Comparison of ENCODE assay signal across 27 cellular contexts in the genomic region with DNA sequence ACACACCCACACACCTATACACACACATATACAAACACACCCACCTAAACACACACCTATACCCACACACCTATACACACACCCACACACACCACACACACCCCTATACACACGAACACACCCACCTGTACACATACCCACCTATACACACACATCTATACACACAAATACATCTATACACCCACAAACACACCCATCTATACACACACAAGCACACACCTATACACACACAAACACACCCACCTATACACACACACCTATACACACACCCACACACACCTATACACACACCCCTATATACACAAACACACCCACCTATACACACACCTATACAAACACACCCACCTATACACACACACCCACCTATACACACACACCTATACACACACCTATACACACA.
"Had no signal": no experiment of that assay in that cellular context is flagged by ENCODE, and none has a peak within 500 bp of the region (broad histone marks: within the 10 kb centered on the region; RNA-seq: fewer than 3 reads in every experiment).

No MANE protein-coding gene starts in this region.

- ATAC-seq: foreskin keratinocyte; gastroesophageal sphincter; heart left ventricle; left lobe of liver; psoas muscle; right cardiac atrium; stimulated activated effector memory CD8-positive, alpha-beta T cell treated with anti-CD3 and anti-CD28 coated beads, Interleukin-12 subunit alpha, Interleukin-12 subunit beta, amount 100 ng/mL, for 72 hours had no signal

- H3K36me3 ChIP-seq: colonic mucosa, esophagus muscularis mucosa, gastroesophageal sphincter, heart left ventricle, ovary, sigmoid colon, stomach, tibial artery had no signal

- H3K27me3 ChIP-seq: colonic mucosa, esophagus muscularis mucosa, heart left ventricle, hepatocyte, ovary, sigmoid colon, stomach had no signal

- H3K4me1 ChIP-seq: colonic mucosa, foreskin keratinocyte, heart left ventricle, psoas muscle, sigmoid colon, tibial artery had no signal

- H2AFZ ChIP-seq: hepatocyte had no signal

- H3K79me2 ChIP-seq: hepatocyte had no signal

- H3K4me3 ChIP-seq: colonic mucosa, esophagus muscularis mucosa, gastroesophageal sphincter, heart left ventricle, hepatocyte, lung, ovary, psoas muscle, sigmoid colon, stomach, tibial artery had no signal

- H3K27ac ChIP-seq: colonic mucosa, esophagus muscularis mucosa, foreskin keratinocyte, gastroesophageal sphincter, heart left ventricle, hepatocyte, ovary, psoas muscle, sigmoid colon, stomach, tibial artery had no signal

- H3K9me3 ChIP-seq: colonic mucosa, esophagus muscularis mucosa, gastroesophageal sphincter, heart left ventricle, ovary, psoas muscle, sigmoid colon, stomach, tibial artery had no signal

- FAIRE-seq: endothelial cell of umbilical vein, kidney had no signal

- H3K4me1 Mint-ChIP-seq: memory B cell; nephron; stimulated activated effector memory CD8-positive, alpha-beta T cell treated with anti-CD3 and anti-CD28 coated beads, Interleukin-12 subunit alpha, Interleukin-12 subunit beta, amount 100 ng/mL, for 72 hours had no signal

- H3K9me3 Mint-ChIP-seq: dendritic cell treated with granulocyte-macrophage colony-stimulating factor and Interleukin-4, amounts not matched to agents 40 ng/mL and 50 ng/mL, for 4 days; memory B cell; nephron; stimulated activated effector memory CD8-positive, alpha-beta T cell treated with anti-CD3 and anti-CD28 coated beads, Interleukin-12 subunit alpha, Interleukin-12 subunit beta, amount 100 ng/mL, for 72 hours; type B pancreatic cell had no signal

- DNase-seq: colonic mucosa; effector CD8-positive, alpha-beta T cell; foreskin keratinocyte; heart left ventricle; kidney; occipital lobe; ovary; posterior cingulate gyrus; psoas muscle; right cardiac atrium; sigmoid colon; stimulated activated CD4-positive, alpha-beta T cell treated with anti-CD3 and anti-CD28 coated beads, Interleukin-2, amount 100 ng/mL, for 24 hours; stimulated activated CD4-positive, alpha-beta T cell treated with anti-CD3 and anti-CD28 coated beads, Interleukin-4, amount 100 ng/mL, for 24 hours; stimulated activated naive CD4-positive, alpha-beta T cell treated with Interleukin-2 at 50 U/mL for 16 hours; stomach; tibial artery had no signal

- H3K4me2 ChIP-seq: hepatocyte had no signal

- H3K36me3 Mint-ChIP-seq: memory B cell; stimulated activated effector memory CD8-positive, alpha-beta T cell treated with anti-CD3 and anti-CD28 coated beads, Interleukin-12 subunit alpha, Interleukin-12 subunit beta, amount 100 ng/mL, for 72 hours; type B pancreatic cell had no signal

- H3K27ac Mint-ChIP-seq: dendritic cell treated with granulocyte-macrophage colony-stimulating factor and Interleukin-4, amounts not matched to agents 40 ng/mL and 50 ng/mL, for 4 days; memory B cell; nephron; stimulated activated effector memory CD8-positive, alpha-beta T cell treated with anti-CD3 and anti-CD28 coated beads, Interleukin-12 subunit alpha, Interleukin-12 subunit beta, amount 100 ng/mL, for 72 hours; type B pancreatic cell had no signal

- H3K4me3 Mint-ChIP-seq: dendritic cell treated with granulocyte-macrophage colony-stimulating factor and Interleukin-4, amounts not matched to agents 40 ng/mL and 50 ng/mL, for 4 days; memory B cell; nephron; stimulated activated effector memory CD8-positive, alpha-beta T cell treated with anti-CD3 and anti-CD28 coated beads, Interleukin-12 subunit alpha, Interleukin-12 subunit beta, amount 100 ng/mL, for 72 hours; type B pancreatic cell had no signal
